ENCODE assay signal across 8 cellular contexts in genomic region chr5:160635678-160636077, GRCh38.
"Had no signal": no experiment of that assay in that cellular context is flagged by ENCODE, and none has a peak within 500 bp of the region (broad histone marks: within the 10 kb centered on the region; RNA-seq: fewer than 3 reads in every experiment).

No MANE protein-coding gene starts in this region.

- H3K9me3 ChIP-seq: HAP-1 had no signal

- H3K4me3 ChIP-seq: GM23248, HAP-1, K562 had no signal

- H3K27ac ChIP-seq: GM23248, HL-60 had no signal

- DNase-seq: GM23248, GOT3, H7, HFFc6, IMR-90 had no signal

- H3K36me3 ChIP-seq: HAP-1 had no signal

- H3K4me1 ChIP-seq: HAP-1 had no signal

- FAIRE-seq: K562 had no signal

- H2AFZ ChIP-seq: GM23248 had no signal
